In genomic region chr2:239002960-239003932, GRCh38 we compare ENCODE assay signal across 10 cellular contexts.
DNase-seq lines count a peak whose midpoint lies in the region; ATAC-seq and TF ChIP-seq lines count a peak whose summit lies in the region.
"Had no signal": no experiment of that assay in that cellular context is flagged by ENCODE, and none has a peak within 500 bp of the region (broad histone marks: within the 10 kb centered on the region; RNA-seq: fewer than 3 reads in every experiment).

No MANE protein-coding gene starts in this region.

- H3K9ac ChIP-seq in HCT116 (ENCODE audit: low read length), result no peak overlapping the region

- H3K27ac Mint-ChIP-seq in activated CD8-positive, alpha-beta memory T cell treated with anti-CD3 and anti-CD28 coated beads, Interleukin-2, amount 10 ng/mL, durations not matched to agents 7 days and 5 days, result no peak overlapping the region

- H3K36me3 ChIP-seq in HCT116 (ENCODE audit: control insufficient read depth in 1 of 2, insufficient read depth in 2 of 2, low read length in 2 of 2) (no peaks in the 10 kb centered on the region), ascending aorta (no peaks in the 10 kb centered on the region), spleen (no peaks in the 10 kb centered on the region)

- H3K4me3 Mint-ChIP-seq in activated CD8-positive, alpha-beta memory T cell treated with anti-CD3 and anti-CD28 coated beads, Interleukin-2, amount 10 ng/mL, durations not matched to agents 7 days and 5 days, result no peak overlapping the region

- no peak overlapping the region for H2AFZ ChIP-seq in HCT116 (ENCODE audit: low read depth, low read length, poor library complexity, severe bottlenecking)

- RAD21 ChIA-PET in HCT116 (lab: Charles Lee; ENCODE audit: low non-redundant PET in 1 of 2, low total read pairs in 2 of 2, uncharacterized antibody in 2 of 2, unreplicated experiment in 2 of 2), result no interaction called here

- POLR2A ChIA-PET in HCT116 (lab: Charles Lee), result no interaction called here

- BruUV-seq in HCT116 (replicated peaks; lab: Mats Ljungman, UMichigan), result no TSS peak

- H3K27me3 ChIP-seq in HCT116 (ENCODE audit: insufficient read depth, low read length) (peaks cover 22% of the 10 kb centered on the region), ascending aorta (no peaks in the 10 kb centered on the region), spleen (replicated peaks in 1 of 7) (peaks cover 0 to 50% (median 0%) of the 10 kb centered on the region in 7 donors)

- CTCF ChIA-PET in HCT116 (lab: Charles Lee), result no interaction called here
- CTCF ChIA-PET in activated CD8-positive, alpha-beta memory T cell treated with anti-CD3 and anti-CD28 coated beads, Interleukin-2, amount 10 ng/mL, durations not matched to agents 7 days and 5 days (lab: Charles Lee), result no interaction called here

- no peaks in the 10 kb centered on the region for H3K4me1 Mint-ChIP-seq in activated CD8-positive, alpha-beta memory T cell treated with anti-CD3 and anti-CD28 coated beads, Interleukin-2, amount 10 ng/mL, durations not matched to agents 7 days and 5 days

- TF ChIP-seq POLR2A in HCT116 (IDR thresholded peaks at IDR 0.05; ENCODE audit: borderline replicate concordance, extremely low read depth, insufficient read depth, insufficient read length), result no peak
- TF ChIP-seq POLR2A in spleen (IDR thresholded peaks at IDR 0.05), result no peak

- no peak overlapping the region for H3K4me2 ChIP-seq in HCT116 (ENCODE audit: low read length)

- WGBS in spleen, 5 donors, result 71 to 85% (median 80%) methylated on average over 27 of the region's 27 CpGs

- 0 out of 2 replicates have a peak, but pooled peaks have one; percentile 21 for TF ChIP-seq RAD21 in HCT116 (IDR thresholded peaks at IDR 0.05; ENCODE audit: low read depth)

- TF ChIP-seq CTCF in HCT116 (IDR thresholded peaks at IDR 0.05 in 2 of 3, conservative IDR thresholded peaks at IDR 0.05 in 1 of 3; ENCODE audit: borderline replicate concordance in 1 of 3, insufficient read depth in 1 of 3, low read depth in 2 of 3, low read length in 2 of 3), result no peak
- no peak for TF ChIP-seq CTCF in ascending aorta (IDR thresholded peaks at IDR 0.05)
- no peak for TF ChIP-seq CTCF in spleen (IDR thresholded peaks at IDR 0.05 in 8 of 11, conservative IDR thresholded peaks at IDR 0.05 in 3 of 11)

- H3K27ac ChIP-seq in HCT116 (ENCODE audit: low read depth, low read length) (no peak overlapping the region), ascending aorta (peak overlapping the region; percentile 38 to 40), spleen (peak overlapping the region in 6 of 8 donors; percentile 33 to 69 (median 54))
- H3K27ac ChIP-seq: epithelial cell of prostate had no signal

- no peak for DNase-seq in HCT116 (ENCODE audit: low read depth, low spot score)
- DNase-seq in ascending aorta (ENCODE audit: low spot score in 2 of 2), result no peak
- DNase-seq in left cardiac atrium, result no peak
- DNase-seq in spleen, result peak; percentile 54
- DNase-seq in activated CD8-positive, alpha-beta memory T cell treated with anti-CD3 and anti-CD28 coated beads, Interleukin-2, amount 10 ng/mL, durations not matched to agents 7 days and 5 days, result no peak
- DNase-seq in NCI-H2171 treated with DMSO at 0.1 percent for 48 hours (lab: John Stamatoyannopoulos, UW), result no peak
- DNase-seq in effector CD4-positive, alpha-beta T cell, result no peak
- DNase-seq: trophoblast cell had no signal

- no peaks in the 10 kb centered on the region for H3K9me2 ChIP-seq in HCT116 (ENCODE audit: insufficient read depth)

- intact Hi-C loops in HCT116 (cut with micrococcal nuclease) (no loop called here), ascending aorta (cut with DNase I) (no loop called here), left cardiac atrium (cut with DNase I) (no loop called here), spleen (cut with DNase I; ENCODE audit: low total_unique reads) (no loop called here)

- peaks cover 14% of the 10 kb centered on the region for H3K27me3 Mint-ChIP-seq in activated CD8-positive, alpha-beta memory T cell treated with anti-CD3 and anti-CD28 coated beads, Interleukin-2, amount 10 ng/mL, durations not matched to agents 7 days and 5 days

- ATAC-seq in HCT116 (no peak), left cardiac atrium (peak; percentile 57 to 77), GM21737 (IDR thresholded peaks at IDR 0.05; ENCODE audit: unreplicated experiment) (no peak)
- no peak for ATAC-seq in activated CD8-positive, alpha-beta memory T cell treated with anti-CD3 and anti-CD28 coated beads, Interleukin-2, amount 10 ng/mL, durations not matched to agents 7 days and 5 days

- H3K4me3 ChIP-seq in HCT116 (replicated peaks in 1 of 2; ENCODE audit: low read depth in 1 of 2, low read length in 2 of 2), result no peak overlapping the region
- peak overlapping the region; percentile 18 to 49 for H3K4me3 ChIP-seq in ascending aorta
- no peak overlapping the region for H3K4me3 ChIP-seq in spleen

- H3K4me1 ChIP-seq in HCT116 (ENCODE audit: control insufficient read depth in 1 of 2, insufficient read depth in 2 of 2, low read length in 2 of 2) (peaks cover 0 to 6% of the 10 kb centered on the region in 2 experiments; a peak in 2 of 4 replicates), ascending aorta (no peaks in the 10 kb centered on the region), spleen (no peaks in the 10 kb centered on the region)

- no peaks in the 10 kb centered on the region for H3K9me3 Mint-ChIP-seq in activated CD8-positive, alpha-beta memory T cell treated with anti-CD3 and anti-CD28 coated beads, Interleukin-2, amount 10 ng/mL, durations not matched to agents 7 days and 5 days (ENCODE audit: low read depth)

- H3K79me2 ChIP-seq in HCT116 (ENCODE audit: insufficient read depth, low read length), result no peaks in the 10 kb centered on the region

- no peaks in the 10 kb centered on the region for H4K20me1 ChIP-seq in HCT116 (ENCODE audit: insufficient read depth)

- H3K9me3 ChIP-seq in HCT116 (ENCODE audit: control insufficient read depth in 1 of 2, insufficient read depth in 1 of 2, low read depth in 1 of 2, low read length in 2 of 2) (no peaks in the 10 kb centered on the region), ascending aorta (no peaks in the 10 kb centered on the region), spleen (peaks cover 0 to 16% (median 5%) of the 10 kb centered on the region in 8 donors)

- no peaks in the 10 kb centered on the region for H3K36me3 Mint-ChIP-seq in activated CD8-positive, alpha-beta memory T cell treated with anti-CD3 and anti-CD28 coated beads, Interleukin-2, amount 10 ng/mL, durations not matched to agents 7 days and 5 days

TF ChIP-seq in HCT116, 20 proteins besides CTCF, POLR2A, EP300 and RAD21:
- TF ChIP-seq, protein P1, sequence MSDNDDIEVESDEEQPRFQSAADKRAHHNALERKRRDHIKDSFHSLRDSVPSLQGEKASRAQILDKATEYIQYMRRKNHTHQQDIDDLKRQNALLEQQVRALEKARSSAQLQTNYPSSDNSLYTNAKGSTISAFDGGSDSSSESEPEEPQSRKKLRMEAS (IDR thresholded peaks at IDR 0.05), result no peak
- TF ChIP-seq CEBPB (IDR thresholded peaks at IDR 0.05; ENCODE audit: low read depth), result no peak
- TF ChIP-seq POLR2AphosphoS5 (IDR thresholded peaks at IDR 0.05; ENCODE audit: low read depth, low read length), result no peak
- no peak for TF ChIP-seq EGR1 (IDR thresholded peaks at IDR 0.05; ENCODE audit: low read depth)
- TF ChIP-seq, protein P2, sequence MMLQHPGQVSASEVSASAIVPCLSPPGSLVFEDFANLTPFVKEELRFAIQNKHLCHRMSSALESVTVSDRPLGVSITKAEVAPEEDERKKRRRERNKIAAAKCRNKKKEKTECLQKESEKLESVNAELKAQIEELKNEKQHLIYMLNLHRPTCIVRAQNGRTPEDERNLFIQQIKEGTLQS (IDR thresholded peaks at IDR 0.05), result no peak
- no peak for TF ChIP-seq EZH2 (IDR thresholded peaks at IDR 0.05)
- TF ChIP-seq, protein P3, sequence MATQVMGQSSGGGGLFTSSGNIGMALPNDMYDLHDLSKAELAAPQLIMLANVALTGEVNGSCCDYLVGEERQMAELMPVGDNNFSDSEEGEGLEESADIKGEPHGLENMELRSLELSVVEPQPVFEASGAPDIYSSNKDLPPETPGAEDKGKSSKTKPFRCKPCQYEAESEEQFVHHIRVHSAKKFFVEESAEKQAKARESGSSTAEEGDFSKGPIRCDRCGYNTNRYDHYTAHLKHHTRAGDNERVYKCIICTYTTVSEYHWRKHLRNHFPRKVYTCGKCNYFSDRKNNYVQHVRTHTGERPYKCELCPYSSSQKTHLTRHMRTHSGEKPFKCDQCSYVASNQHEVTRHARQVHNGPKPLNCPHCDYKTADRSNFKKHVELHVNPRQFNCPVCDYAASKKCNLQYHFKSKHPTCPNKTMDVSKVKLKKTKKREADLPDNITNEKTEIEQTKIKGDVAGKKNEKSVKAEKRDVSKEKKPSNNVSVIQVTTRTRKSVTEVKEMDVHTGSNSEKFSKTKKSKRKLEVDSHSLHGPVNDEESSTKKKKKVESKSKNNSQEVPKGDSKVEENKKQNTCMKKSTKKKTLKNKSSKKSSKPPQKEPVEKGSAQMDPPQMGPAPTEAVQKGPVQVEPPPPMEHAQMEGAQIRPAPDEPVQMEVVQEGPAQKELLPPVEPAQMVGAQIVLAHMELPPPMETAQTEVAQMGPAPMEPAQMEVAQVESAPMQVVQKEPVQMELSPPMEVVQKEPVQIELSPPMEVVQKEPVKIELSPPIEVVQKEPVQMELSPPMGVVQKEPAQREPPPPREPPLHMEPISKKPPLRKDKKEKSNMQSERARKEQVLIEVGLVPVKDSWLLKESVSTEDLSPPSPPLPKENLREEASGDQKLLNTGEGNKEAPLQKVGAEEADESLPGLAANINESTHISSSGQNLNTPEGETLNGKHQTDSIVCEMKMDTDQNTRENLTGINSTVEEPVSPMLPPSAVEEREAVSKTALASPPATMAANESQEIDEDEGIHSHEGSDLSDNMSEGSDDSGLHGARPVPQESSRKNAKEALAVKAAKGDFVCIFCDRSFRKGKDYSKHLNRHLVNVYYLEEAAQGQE (IDR thresholded peaks at IDR 0.05; ENCODE audit: low read depth), result no peak
- TF ChIP-seq SRF (IDR thresholded peaks at IDR 0.05; ENCODE audit: low read depth), result no peak
- no peak for TF ChIP-seq TCF7L2 (IDR thresholded peaks at IDR 0.05; ENCODE audit: borderline replicate concordance, extremely low read depth, insufficient read depth, insufficient read length)
- TF ChIP-seq ZNF274 (IDR thresholded peaks at IDR 0.05; ENCODE audit: low read depth, low read length), result no peak
- no peak for TF ChIP-seq YY1 (IDR thresholded peaks at IDR 0.05; ENCODE audit: extremely low read depth, insufficient replicate concordance, low read depth, low read length)

Comparison
In these comparisons a context has a peak if more than half of its experiments do, and no peak if none do; other contexts are left out.
1. ATAC-seq: peak in left cardiac atrium (2 of 2); none in HCT116 (single experiment), activated CD8-positive, alpha-beta memory T cell treated with anti-CD3 and anti-CD28 coated beads, Interleukin-2, amount 10 ng/mL, durations not matched to agents 7 days and 5 days (single experiment) and GM21737 (single experiment).
2. H3K4me3 ChIP-seq: peak in ascending aorta (2 of 2); none in HCT116 (0 of 2) and spleen (0 of 8).